Comparison of ENCODE assay signal across 13 cellular contexts in the genomic region with DNA sequence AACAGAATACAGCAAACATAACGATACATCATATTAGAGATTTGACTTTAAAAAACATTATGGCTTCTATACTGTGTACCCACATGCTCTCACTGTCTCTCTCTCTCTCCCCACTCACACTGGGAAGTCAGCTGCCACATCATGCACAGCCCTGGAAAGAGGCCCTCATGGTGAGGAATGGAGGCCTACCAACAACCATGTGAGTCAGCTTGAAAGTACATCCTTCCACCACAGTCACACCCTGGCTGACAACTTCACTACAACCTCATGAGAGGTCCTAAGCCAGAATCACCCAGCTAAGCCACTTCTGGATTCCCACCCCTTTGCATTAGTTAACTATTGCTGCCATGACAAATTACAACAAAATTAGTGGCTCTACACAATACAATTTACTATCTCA.
DNase-seq lines count a peak whose midpoint lies in the region; ATAC-seq, FAIRE-seq and TF ChIP-seq lines count a peak whose summit lies in the region.
"Had no signal": no experiment of that assay in that cellular context is flagged by ENCODE, and none has a peak within 500 bp of the region (broad histone marks: within the 10 kb centered on the region; RNA-seq: fewer than 3 reads in every experiment).

No MANE protein-coding gene starts in this region.

- no peak for ATAC-seq in HG02938 (IDR thresholded peaks at IDR 0.05; ENCODE audit: unreplicated experiment)
- ATAC-seq: body of pancreas, left lung had no signal

- TF ChIP-seq CTCF in GM10266 (IDR thresholded peaks at IDR 0.05; ENCODE audit: control insufficient read depth, insufficient read depth, low read depth, missing control alignments) = no peak

- FAIRE-seq in H54 (lab: Jason Lieb, UNC) = peak; percentile 96
- FAIRE-seq: G401.6 had no signal

- peak; percentile 61 for DNase-seq in EH (ENCODE audit: low read depth)
- peak; percentile 12 for DNase-seq in H54 (ENCODE audit: insufficient read length, low spot score)
- DNase-seq in astrocyte of the hippocampus (ENCODE audit: low read depth, low spot score) = peak; percentile 11
- peak; percentile 62 for DNase-seq in kidney tubule cell (ENCODE audit: low spot score)
- DNase-seq in GM10266 (ENCODE audit: extremely low spot score) = no peak
- no peak for DNase-seq in nucleus accumbens (lab: John Stamatoyannopoulos, UW)
- DNase-seq: body of pancreas; CD4-positive, alpha-beta memory T cell; left lung; NCI-H1092 treated with DMSO at 0.1 percent for 48 hours; SK-N-SH had no signal

- no peak for TF ChIP-seq POLR2A in H54 (IDR thresholded peaks at IDR 0.05; ENCODE audit: low read depth, low read length)

Comparison
In these comparisons a context has a peak if more than half of its experiments do, and no peak if none do; other contexts are left out.
1. DNase-seq: peak in EH (single experiment), H54 (single experiment), astrocyte of the hippocampus (single experiment) and kidney tubule cell (single experiment); none in GM10266 (single experiment) and nucleus accumbens (0 of 56).